Comparison of ENCODE assay signal across 1 cellular context in the genomic region with DNA sequence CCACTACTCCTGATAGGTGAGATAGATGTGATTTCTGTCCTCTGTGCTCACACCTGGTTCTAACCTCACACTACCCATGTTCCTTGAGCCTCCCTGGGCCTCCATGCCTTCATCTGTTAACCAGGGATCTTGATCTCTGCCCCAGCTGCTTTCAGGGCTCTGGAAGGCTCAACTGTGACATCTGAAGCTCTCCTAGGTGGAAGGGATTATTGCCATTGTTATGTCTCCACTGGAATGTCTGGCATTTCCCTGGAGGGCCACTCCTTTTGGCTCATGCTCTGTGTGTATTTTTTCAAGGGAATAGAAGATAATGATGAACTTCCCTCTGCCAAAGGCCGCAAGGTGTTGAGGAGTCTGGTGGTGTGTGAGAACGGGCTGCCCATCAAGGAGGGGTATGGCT.
TF ChIP-seq lines count a peak whose summit lies in the region.

No MANE protein-coding gene starts in this region.

TF ChIP-seq in GM23338, 12 proteins besides CTCF, POLR2A, EP300 and RAD21 (continued from another document):
- TF ChIP-seq, protein P1, sequence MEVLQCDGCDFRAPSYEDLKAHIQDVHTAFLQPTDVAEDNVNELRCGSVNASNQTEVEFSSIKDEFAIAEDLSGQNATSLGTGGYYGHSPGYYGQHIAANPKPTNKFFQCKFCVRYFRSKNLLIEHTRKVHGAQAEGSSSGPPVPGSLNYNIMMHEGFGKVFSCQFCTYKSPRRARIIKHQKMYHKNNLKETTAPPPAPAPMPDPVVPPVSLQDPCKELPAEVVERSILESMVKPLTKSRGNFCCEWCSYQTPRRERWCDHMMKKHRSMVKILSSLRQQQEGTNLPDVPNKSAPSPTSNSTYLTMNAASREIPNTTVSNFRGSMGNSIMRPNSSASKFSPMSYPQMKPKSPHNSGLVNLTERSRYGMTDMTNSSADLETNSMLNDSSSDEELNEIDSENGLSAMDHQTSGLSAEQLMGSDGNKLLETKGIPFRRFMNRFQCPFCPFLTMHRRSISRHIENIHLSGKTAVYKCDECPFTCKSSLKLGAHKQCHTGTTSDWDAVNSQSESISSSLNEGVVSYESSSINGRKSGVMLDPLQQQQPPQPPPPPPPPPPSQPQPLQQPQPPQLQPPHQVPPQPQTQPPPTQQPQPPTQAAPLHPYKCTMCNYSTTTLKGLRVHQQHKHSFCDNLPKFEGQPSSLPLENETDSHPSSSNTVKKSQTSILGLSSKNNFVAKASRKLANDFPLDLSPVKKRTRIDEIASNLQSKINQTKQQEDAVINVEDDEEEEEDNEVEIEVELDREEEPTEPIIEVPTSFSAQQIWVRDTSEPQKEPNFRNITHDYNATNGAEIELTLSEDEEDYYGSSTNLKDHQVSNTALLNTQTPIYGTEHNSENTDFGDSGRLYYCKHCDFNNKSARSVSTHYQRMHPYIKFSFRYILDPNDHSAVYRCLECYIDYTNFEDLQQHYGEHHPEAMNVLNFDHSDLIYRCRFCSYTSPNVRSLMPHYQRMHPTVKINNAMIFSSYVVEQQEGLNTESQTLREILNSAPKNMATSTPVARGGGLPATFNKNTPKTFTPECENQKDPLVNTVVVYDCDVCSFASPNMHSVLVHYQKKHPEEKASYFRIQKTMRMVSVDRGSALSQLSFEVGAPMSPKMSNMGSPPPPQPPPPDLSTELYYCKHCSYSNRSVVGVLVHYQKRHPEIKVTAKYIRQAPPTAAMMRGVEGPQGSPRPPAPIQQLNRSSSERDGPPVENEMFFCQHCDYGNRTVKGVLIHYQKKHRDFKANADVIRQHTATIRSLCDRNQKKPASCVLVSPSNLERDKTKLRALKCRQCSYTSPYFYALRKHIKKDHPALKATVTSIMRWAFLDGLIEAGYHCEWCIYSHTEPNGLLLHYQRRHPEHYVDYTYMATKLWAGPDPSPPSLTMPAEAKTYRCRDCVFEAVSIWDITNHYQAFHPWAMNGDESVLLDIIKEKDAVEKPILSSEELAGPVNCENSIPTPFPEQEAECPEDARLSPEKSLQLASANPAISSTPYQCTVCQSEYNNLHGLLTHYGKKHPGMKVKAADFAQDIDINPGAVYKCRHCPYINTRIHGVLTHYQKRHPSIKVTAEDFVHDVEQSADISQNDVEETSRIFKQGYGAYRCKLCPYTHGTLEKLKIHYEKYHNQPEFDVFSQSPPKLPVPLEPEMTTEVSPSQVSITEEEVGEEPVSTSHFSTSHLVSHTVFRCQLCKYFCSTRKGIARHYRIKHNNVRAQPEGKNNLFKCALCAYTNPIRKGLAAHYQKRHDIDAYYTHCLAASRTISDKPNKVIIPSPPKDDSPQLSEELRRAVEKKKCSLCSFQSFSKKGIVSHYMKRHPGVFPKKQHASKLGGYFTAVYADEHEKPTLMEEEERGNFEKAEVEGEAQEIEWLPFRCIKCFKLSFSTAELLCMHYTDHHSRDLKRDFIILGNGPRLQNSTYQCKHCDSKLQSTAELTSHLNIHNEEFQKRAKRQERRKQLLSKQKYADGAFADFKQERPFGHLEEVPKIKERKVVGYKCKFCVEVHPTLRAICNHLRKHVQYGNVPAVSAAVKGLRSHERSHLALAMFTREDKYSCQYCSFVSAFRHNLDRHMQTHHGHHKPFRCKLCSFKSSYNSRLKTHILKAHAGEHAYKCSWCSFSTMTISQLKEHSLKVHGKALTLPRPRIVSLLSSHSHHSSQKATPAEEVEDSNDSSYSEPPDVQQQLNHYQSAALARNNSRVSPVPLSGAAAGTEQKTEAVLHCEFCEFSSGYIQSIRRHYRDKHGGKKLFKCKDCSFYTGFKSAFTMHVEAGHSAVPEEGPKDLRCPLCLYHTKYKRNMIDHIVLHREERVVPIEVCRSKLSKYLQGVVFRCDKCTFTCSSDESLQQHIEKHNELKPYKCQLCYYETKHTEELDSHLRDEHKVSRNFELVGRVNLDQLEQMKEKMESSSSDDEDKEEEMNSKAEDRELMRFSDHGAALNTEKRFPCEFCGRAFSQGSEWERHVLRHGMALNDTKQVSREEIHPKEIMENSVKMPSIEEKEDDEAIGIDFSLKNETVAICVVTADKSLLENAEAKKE (CRISPR knock-in tag; IDR thresholded peaks at IDR 0.05) = no peak
- TF ChIP-seq ZNF114 (CRISPR knock-in tag; IDR thresholded peaks at IDR 0.05) (no peak), EZH2phosphoT487 (IDR thresholded peaks at IDR 0.05; ENCODE audit: unreplicated experiment) (no peak), JUNB (IDR thresholded peaks at IDR 0.05; ENCODE audit: unreplicated experiment) (no peak), POLR2AphosphoS5 (IDR thresholded peaks at IDR 0.05; ENCODE audit: low read depth) (no peak), EZH2 (IDR thresholded peaks at IDR 0.05; ENCODE audit: low read depth, unreplicated experiment) (no peak), NANOG (IDR thresholded peaks at IDR 0.05; ENCODE audit: borderline replicate concordance) (no peak), CREB1 (CRISPR knock-in tag; IDR thresholded peaks at IDR 0.05; ENCODE audit: low read depth) (no peak), STAT1 (IDR thresholded peaks at IDR 0.05; ENCODE audit: unreplicated experiment) (no peak), ZNF331 (CRISPR knock-in tag; IDR thresholded peaks at IDR 0.05; ENCODE audit: low read depth) (no peak)
- TF ChIP-seq, protein P2, sequence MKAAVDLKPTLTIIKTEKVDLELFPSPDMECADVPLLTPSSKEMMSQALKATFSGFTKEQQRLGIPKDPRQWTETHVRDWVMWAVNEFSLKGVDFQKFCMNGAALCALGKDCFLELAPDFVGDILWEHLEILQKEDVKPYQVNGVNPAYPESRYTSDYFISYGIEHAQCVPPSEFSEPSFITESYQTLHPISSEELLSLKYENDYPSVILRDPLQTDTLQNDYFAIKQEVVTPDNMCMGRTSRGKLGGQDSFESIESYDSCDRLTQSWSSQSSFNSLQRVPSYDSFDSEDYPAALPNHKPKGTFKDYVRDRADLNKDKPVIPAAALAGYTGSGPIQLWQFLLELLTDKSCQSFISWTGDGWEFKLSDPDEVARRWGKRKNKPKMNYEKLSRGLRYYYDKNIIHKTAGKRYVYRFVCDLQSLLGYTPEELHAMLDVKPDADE (IDR thresholded peaks at IDR 0.05) = no peak
